ENCODE assay signal across 1 cellular context in genomic region chr10:87878664-87879459, GRCh38.
A peak's percentile ranks its signal among the peaks of the same experiment; 100 is the strongest.
TF ChIP-seq lines count a peak whose summit lies in the region.

No MANE protein-coding gene starts in this region.

TF ChIP-seq in K562, 482 proteins besides CTCF, POLR2A, EP300 and RAD21 (continued from another document and continues in another):
- TF ChIP-seq, protein P1, sequence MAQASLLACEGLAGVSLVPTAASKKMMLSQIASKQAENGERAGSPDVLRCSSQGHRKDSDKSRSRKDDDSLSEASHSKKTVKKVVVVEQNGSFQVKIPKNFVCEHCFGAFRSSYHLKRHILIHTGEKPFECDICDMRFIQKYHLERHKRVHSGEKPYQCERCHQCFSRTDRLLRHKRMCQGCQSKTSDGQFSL (CRISPR knock-in tag; IDR thresholded peaks at IDR 0.05): no peak
- TF ChIP-seq, protein P1 (tag; IDR thresholded peaks at IDR 0.05): no peak
- no peak for TF ChIP-seq ZBTB9 (CRISPR knock-in tag; IDR thresholded peaks at IDR 0.05)
- TF ChIP-seq MTA2 (IDR thresholded peaks at IDR 0.05; ENCODE audit: low read depth): peak; percentile 73
- TF ChIP-seq, protein P2, sequence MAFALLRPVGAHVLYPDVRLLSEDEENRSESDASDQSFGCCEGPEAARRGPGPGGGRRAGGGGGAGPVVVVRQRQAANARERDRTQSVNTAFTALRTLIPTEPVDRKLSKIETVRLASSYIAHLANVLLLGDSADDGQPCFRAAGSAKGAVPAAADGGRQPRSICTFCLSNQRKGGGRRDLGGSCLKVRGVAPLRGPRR (CRISPR knock-in tag; IDR thresholded peaks at IDR 0.05): no peak
- peak; percentile 64; the same call in 1 of the 2 replicates for TF ChIP-seq TEAD2 (tag; IDR thresholded peaks at IDR 0.05)
- TF ChIP-seq NFE2 (IDR thresholded peaks at IDR 0.05; ENCODE audit: low read depth): no peak
- TF ChIP-seq HNRNPK (IDR thresholded peaks at IDR 0.05; ENCODE audit: low read depth, low read length, poor library complexity, severe bottlenecking): no peak
- peak; percentile 67; the same call in 1 of the 2 replicates for TF ChIP-seq SMARCA5 (IDR thresholded peaks at IDR 0.05)
- TF ChIP-seq TCF7 (IDR thresholded peaks at IDR 0.05; ENCODE audit: borderline replicate concordance): no peak
- peak; percentile 54 for TF ChIP-seq NFIC (IDR thresholded peaks at IDR 0.05)
- no peak for TF ChIP-seq RFX1 (IDR thresholded peaks at IDR 0.05)
- TF ChIP-seq ARID1B (IDR thresholded peaks at IDR 0.05): peak; percentile 95
- TF ChIP-seq, protein P3, sequence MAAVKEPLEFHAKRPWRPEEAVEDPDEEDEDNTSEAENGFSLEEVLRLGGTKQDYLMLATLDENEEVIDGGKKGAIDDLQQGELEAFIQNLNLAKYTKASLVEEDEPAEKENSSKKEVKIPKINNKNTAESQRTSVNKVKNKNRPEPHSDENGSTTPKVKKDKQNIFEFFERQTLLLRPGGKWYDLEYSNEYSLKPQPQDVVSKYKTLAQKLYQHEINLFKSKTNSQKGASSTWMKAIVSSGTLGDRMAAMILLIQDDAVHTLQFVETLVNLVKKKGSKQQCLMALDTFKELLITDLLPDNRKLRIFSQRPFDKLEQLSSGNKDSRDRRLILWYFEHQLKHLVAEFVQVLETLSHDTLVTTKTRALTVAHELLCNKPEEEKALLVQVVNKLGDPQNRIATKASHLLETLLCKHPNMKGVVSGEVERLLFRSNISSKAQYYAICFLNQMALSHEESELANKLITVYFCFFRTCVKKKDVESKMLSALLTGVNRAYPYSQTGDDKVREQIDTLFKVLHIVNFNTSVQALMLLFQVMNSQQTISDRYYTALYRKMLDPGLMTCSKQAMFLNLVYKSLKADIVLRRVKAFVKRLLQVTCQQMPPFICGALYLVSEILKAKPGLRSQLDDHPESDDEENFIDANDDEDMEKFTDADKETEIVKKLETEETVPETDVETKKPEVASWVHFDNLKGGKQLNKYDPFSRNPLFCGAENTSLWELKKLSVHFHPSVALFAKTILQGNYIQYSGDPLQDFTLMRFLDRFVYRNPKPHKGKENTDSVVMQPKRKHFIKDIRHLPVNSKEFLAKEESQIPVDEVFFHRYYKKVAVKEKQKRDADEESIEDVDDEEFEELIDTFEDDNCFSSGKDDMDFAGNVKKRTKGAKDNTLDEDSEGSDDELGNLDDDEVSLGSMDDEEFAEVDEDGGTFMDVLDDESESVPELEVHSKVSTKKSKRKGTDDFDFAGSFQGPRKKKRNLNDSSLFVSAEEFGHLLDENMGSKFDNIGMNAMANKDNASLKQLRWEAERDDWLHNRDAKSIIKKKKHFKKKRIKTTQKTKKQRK (IDR thresholded peaks at IDR 0.05; ENCODE audit: borderline replicate concordance, low read depth, low read length): no peak
- TF ChIP-seq CTBP1 (IDR thresholded peaks at IDR 0.05; ENCODE audit: borderline replicate concordance): no peak
- peak; percentile 71; the same call in 1 of the 2 replicates for TF ChIP-seq TRIM28 (IDR thresholded peaks at IDR 0.05)
- no peak for TF ChIP-seq CREB1 (IDR thresholded peaks at IDR 0.05)
- TF ChIP-seq CREB1 (CRISPR knock-in tag; IDR thresholded peaks at IDR 0.05): no peak
- TF ChIP-seq MED1 (CRISPR knock-in tag; IDR thresholded peaks at IDR 0.05; ENCODE audit: borderline replicate concordance): no peak
- TF ChIP-seq ZNF57 (CRISPR knock-in tag; IDR thresholded peaks at IDR 0.05): no peak
- no peak for TF ChIP-seq PHF8 (IDR thresholded peaks at IDR 0.05; ENCODE audit: borderline replicate concordance, low read length)
- no peak for TF ChIP-seq CHD4 (IDR thresholded peaks at IDR 0.05; ENCODE audit: insufficient read depth, insufficient replicate concordance, low read depth, low read length, poor library complexity, severe bottlenecking)
- TF ChIP-seq SMARCE1 (IDR thresholded peaks at IDR 0.05): peak; percentile 91
- no peak for TF ChIP-seq FIP1L1 (IDR thresholded peaks at IDR 0.05; ENCODE audit: low read depth, low read length, poor library complexity, severe bottlenecking)
- TF ChIP-seq NCOA2 (IDR thresholded peaks at IDR 0.05; ENCODE audit: partially characterized antibody in 2 of 2): no peak
- TF ChIP-seq BDP1 (IDR thresholded peaks at IDR 0.05; ENCODE audit: insufficient read depth, insufficient read length): no peak
- TF ChIP-seq ARID2 (IDR thresholded peaks at IDR 0.05): no peak
- TF ChIP-seq ZNF717 (CRISPR knock-in tag; IDR thresholded peaks at IDR 0.05): no peak
- TF ChIP-seq BMI1 (IDR thresholded peaks at IDR 0.05; ENCODE audit: low read length): no peak
- TF ChIP-seq ZNF699 (CRISPR knock-in tag; IDR thresholded peaks at IDR 0.05; ENCODE audit: insufficient replicate concordance): no peak
- TF ChIP-seq HEY1 (CRISPR knock-in tag; IDR thresholded peaks at IDR 0.05; ENCODE audit: borderline replicate concordance): no peak
- peak; percentile 40; the same call in 1 of the 2 replicates for TF ChIP-seq NFRKB (IDR thresholded peaks at IDR 0.05; ENCODE audit: low read depth)
- TF ChIP-seq ZNF146 (CRISPR knock-in tag; IDR thresholded peaks at IDR 0.05; ENCODE audit: unreplicated experiment): no peak
- TF ChIP-seq NR3C1 (CRISPR knock-in tag; IDR thresholded peaks at IDR 0.05): no peak
- TF ChIP-seq, protein P4, sequence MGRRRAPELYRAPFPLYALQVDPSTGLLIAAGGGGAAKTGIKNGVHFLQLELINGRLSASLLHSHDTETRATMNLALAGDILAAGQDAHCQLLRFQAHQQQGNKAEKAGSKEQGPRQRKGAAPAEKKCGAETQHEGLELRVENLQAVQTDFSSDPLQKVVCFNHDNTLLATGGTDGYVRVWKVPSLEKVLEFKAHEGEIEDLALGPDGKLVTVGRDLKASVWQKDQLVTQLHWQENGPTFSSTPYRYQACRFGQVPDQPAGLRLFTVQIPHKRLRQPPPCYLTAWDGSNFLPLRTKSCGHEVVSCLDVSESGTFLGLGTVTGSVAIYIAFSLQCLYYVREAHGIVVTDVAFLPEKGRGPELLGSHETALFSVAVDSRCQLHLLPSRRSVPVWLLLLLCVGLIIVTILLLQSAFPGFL (CRISPR knock-in tag; IDR thresholded peaks at IDR 0.05): no peak
- TF ChIP-seq, protein P5, sequence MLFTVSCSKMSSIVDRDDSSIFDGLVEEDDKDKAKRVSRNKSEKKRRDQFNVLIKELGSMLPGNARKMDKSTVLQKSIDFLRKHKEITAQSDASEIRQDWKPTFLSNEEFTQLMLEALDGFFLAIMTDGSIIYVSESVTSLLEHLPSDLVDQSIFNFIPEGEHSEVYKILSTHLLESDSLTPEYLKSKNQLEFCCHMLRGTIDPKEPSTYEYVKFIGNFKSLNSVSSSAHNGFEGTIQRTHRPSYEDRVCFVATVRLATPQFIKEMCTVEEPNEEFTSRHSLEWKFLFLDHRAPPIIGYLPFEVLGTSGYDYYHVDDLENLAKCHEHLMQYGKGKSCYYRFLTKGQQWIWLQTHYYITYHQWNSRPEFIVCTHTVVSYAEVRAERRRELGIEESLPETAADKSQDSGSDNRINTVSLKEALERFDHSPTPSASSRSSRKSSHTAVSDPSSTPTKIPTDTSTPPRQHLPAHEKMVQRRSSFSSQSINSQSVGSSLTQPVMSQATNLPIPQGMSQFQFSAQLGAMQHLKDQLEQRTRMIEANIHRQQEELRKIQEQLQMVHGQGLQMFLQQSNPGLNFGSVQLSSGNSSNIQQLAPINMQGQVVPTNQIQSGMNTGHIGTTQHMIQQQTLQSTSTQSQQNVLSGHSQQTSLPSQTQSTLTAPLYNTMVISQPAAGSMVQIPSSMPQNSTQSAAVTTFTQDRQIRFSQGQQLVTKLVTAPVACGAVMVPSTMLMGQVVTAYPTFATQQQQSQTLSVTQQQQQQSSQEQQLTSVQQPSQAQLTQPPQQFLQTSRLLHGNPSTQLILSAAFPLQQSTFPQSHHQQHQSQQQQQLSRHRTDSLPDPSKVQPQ (CRISPR knock-in tag; IDR thresholded peaks at IDR 0.05; ENCODE audit: borderline replicate concordance): no peak
- TF ChIP-seq CREB3L1 (IDR thresholded peaks at IDR 0.05; ENCODE audit: borderline replicate concordance, low read depth): no peak
- TF ChIP-seq HES1 (IDR thresholded peaks at IDR 0.05; ENCODE audit: low read depth): 0 out of 2 replicates have a peak, but pooled peaks have one; percentile 38
- no peak for TF ChIP-seq RBM25 (IDR thresholded peaks at IDR 0.05; ENCODE audit: low read depth, low read length, severe bottlenecking)
- TF ChIP-seq ZNF384 (IDR thresholded peaks at IDR 0.05; ENCODE audit: low read depth, low read length): peak; percentile 73
- 0 out of 2 replicates have a peak, but pooled peaks have one; percentile 40 for TF ChIP-seq KHSRP (IDR thresholded peaks at IDR 0.05)
- no peak for TF ChIP-seq ATF4 (CRISPR knock-in tag; IDR thresholded peaks at IDR 0.05)
- peak; percentile 58; the same call in 1 of the 2 replicates for TF ChIP-seq STAT5A (IDR thresholded peaks at IDR 0.05; ENCODE audit: borderline replicate concordance, low read length)
- peak; percentile 50; the same call in 1 of the 2 replicates for TF ChIP-seq CREM (IDR thresholded peaks at IDR 0.05; ENCODE audit: low read depth)
- TF ChIP-seq NFXL1 (CRISPR knock-in tag; IDR thresholded peaks at IDR 0.05): no peak
- peak; percentile 74; the same call in 1 of the 2 replicates for TF ChIP-seq NCOA1 (IDR thresholded peaks at IDR 0.05; ENCODE audit: low read depth)
- TF ChIP-seq CBX3 (IDR thresholded peaks at IDR 0.05; ENCODE audit: borderline replicate concordance in 1 of 2, low read length in 2 of 2): 0 out of 3 replicates have a peak, but pooled peaks of 1 of the 2 experiments have one; percentile 30
- no peak for TF ChIP-seq TAF7 (tag; IDR thresholded peaks at IDR 0.05)
- no peak for TF ChIP-seq KAT7 (CRISPR knock-in tag; IDR thresholded peaks at IDR 0.05; ENCODE audit: borderline replicate concordance)
- TF ChIP-seq HDAC1 (IDR thresholded peaks at IDR 0.05): peak in 1 of 2 experiments; percentile 46; a peak in 1 of 4 replicates
- TF ChIP-seq HNRNPLL (IDR thresholded peaks at IDR 0.05; ENCODE audit: low read depth, low read length, poor library complexity, severe bottlenecking): no peak
- TF ChIP-seq, protein P6, sequence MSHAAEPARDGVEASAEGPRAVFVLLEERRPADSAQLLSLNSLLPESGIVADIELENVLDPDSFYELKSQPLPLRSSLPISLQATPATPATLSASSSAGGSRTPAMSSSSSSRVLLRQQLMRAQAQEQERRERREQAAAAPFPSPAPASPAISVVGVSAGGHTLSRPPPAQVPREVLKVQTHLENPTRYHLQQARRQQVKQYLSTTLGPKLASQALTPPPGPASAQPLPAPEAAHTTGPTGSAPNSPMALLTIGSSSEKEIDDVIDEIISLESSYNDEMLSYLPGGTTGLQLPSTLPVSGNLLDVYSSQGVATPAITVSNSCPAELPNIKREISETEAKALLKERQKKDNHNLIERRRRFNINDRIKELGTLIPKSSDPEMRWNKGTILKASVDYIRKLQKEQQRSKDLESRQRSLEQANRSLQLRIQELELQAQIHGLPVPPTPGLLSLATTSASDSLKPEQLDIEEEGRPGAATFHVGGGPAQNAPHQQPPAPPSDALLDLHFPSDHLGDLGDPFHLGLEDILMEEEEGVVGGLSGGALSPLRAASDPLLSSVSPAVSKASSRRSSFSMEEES (CRISPR knock-in tag; IDR thresholded peaks at IDR 0.05): no peak
- TF ChIP-seq BCOR (IDR thresholded peaks at IDR 0.05): peak; percentile 68
- no peak for TF ChIP-seq ELF2 (CRISPR knock-in tag; IDR thresholded peaks at IDR 0.05)
- no peak for TF ChIP-seq FOXA1 (IDR thresholded peaks at IDR 0.05; ENCODE audit: borderline replicate concordance)
- TF ChIP-seq GATAD2B (IDR thresholded peaks at IDR 0.05; ENCODE audit: borderline replicate concordance): no peak
- TF ChIP-seq ZNF77 (CRISPR knock-in tag; IDR thresholded peaks at IDR 0.05): no peak
- TF ChIP-seq CHD2 (IDR thresholded peaks at IDR 0.05; ENCODE audit: low read depth, low read length): no peak
- TF ChIP-seq PTTG1 (tag; IDR thresholded peaks at IDR 0.05; ENCODE audit: low read depth): no peak
- peak; percentile 83 for TF ChIP-seq ETV1 (tag; conservative IDR thresholded peaks at IDR 0.05; ENCODE audit: low read depth)
- peak; percentile 88 for TF ChIP-seq CBFA2T2 (conservative IDR thresholded peaks at IDR 0.05)
- peak; percentile 64; the same call in 1 of the 2 replicates for TF ChIP-seq EHMT2 (IDR thresholded peaks at IDR 0.05)
- TF ChIP-seq SRSF3 (IDR thresholded peaks at IDR 0.05; ENCODE audit: insufficient read depth, low read length): no peak
